32 cellular contexts compared by ENCODE assay signal in the genomic region with DNA sequence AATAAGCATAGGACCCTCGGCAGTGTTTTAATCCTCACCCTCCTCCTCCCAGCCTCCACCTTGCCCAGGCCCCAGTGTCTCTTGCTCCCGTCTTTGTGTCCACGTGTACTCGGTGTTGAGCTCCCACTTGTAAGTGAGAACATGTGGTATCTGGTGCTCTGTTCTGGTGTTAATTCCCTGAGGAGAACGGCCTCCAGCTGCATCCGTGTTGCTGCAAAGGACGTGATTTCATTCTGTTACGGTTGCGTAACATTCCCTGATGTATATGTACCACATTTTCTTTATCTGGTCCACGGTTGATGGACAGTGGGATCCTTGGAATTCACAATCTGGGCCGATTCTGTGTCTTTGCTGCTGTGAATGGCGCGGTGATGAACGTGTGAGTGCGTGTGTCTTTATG. TPM values are rescaled to one million over a fixed set of nuclear protein-coding genes. Genes with fewer than 3 reads are reported as not detected.
DNase-seq lines count a peak whose midpoint lies in the region; ATAC-seq and TF ChIP-seq lines count a peak whose summit lies in the region.
"Had no signal": no experiment of that assay in that cellular context is flagged by ENCODE, and none has a peak within 500 bp of the region (broad histone marks: within the 10 kb centered on the region; RNA-seq: fewer than 3 reads in every experiment).

No MANE protein-coding gene starts in this region.

- H3K9me3 Mint-ChIP-seq in chondrocyte (ENCODE audit: low read depth) (peaks cover 4% of the 10 kb centered on the region), nephron progenitor cell (peaks cover 25% of the 10 kb centered on the region)
- H3K9me3 Mint-ChIP-seq: activated naive CD8-positive, alpha-beta T cell treated with anti-CD3 and anti-CD28 coated beads, Interleukin-2, amount 50 U/mL, for 24 hours; endodermal cell had no signal

- DNase-seq in left ventricle myocardium superior, result no peak
- DNase-seq in right atrium auricular region (ENCODE audit: low spot score), result no peak
- peak; percentile 18 for DNase-seq in chondrocyte (ENCODE audit: low spot score)
- no peak for DNase-seq in nephron progenitor cell
- no peak for DNase-seq in psoas muscle
- DNase-seq: activated CD4-positive, alpha-beta memory T cell treated with anti-CD3 and anti-CD28 coated beads, Interleukin-2, amount 10 ng/mL, durations not matched to agents 7 days and 5 days; activated CD8-positive, alpha-beta memory T cell treated with anti-CD3 and anti-CD28 coated beads, Interleukin-2, amount 50 U/mL, for 4 hours; activated naive CD4-positive, alpha-beta T cell; activated naive CD8-positive, alpha-beta T cell treated with anti-CD3 and anti-CD28 coated beads, Interleukin-2, amount 50 U/mL, for 24 hours; CD8-positive, alpha-beta T cell; central memory CD4-positive, alpha-beta T cell; dermis blood vessel endothelial cell; DMS 273 treated with DMSO at 0.1 percent for 48 hours; endodermal cell; gastrocnemius medialis; GOT3; KG1; kidney glomerular epithelial cell; naive thymus-derived CD8-positive, alpha-beta T cell; NCI-H1105; NCI-H187; NCI-H524; occipital lobe; small intestine; testis had no signal

- H3K36me3 Mint-ChIP-seq in chondrocyte (ENCODE audit: low read depth) (peaks cover 26% of the 10 kb centered on the region), nephron progenitor cell (ENCODE audit: low read depth) (peaks cover 78% of the 10 kb centered on the region)

- no peaks in the 10 kb centered on the region for H3K36me3 ChIP-seq in right atrium auricular region
- peaks cover 0 to 24% of the 10 kb centered on the region in 2 donors for H3K36me3 ChIP-seq in psoas muscle (ENCODE audit: insufficient read depth in 1 of 2, low read depth in 1 of 2)

- H3K27ac ChIP-seq in right atrium auricular region (no peak overlapping the region), psoas muscle (no peak overlapping the region)
- H3K27ac ChIP-seq: A549, gastrocnemius medialis, testis had no signal

- H3K4me3 ChIP-seq in right atrium auricular region, result no peak overlapping the region
- H3K4me3 ChIP-seq in psoas muscle, result no peak overlapping the region
- H3K4me3 ChIP-seq: A549, gastrocnemius medialis, testis had no signal

- H3K27me3 Mint-ChIP-seq in chondrocyte (ENCODE audit: low read depth), result no peaks in the 10 kb centered on the region
- peaks cover 2% of the 10 kb centered on the region for H3K27me3 Mint-ChIP-seq in nephron progenitor cell (ENCODE audit: low read depth, poor library complexity)
- H3K27me3 Mint-ChIP-seq: activated CD4-positive, alpha-beta memory T cell treated with anti-CD3 and anti-CD28 coated beads, Interleukin-2, amount 10 ng/mL, durations not matched to agents 7 days and 5 days; activated naive CD8-positive, alpha-beta T cell treated with anti-CD3 and anti-CD28 coated beads, Interleukin-2, amount 50 U/mL, for 24 hours; naive thymus-derived CD8-positive, alpha-beta T cell; stimulated activated naive CD8-positive, alpha-beta T cell treated with anti-CD3 and anti-CD28 coated beads, Interleukin-15, Interleukin-2, amounts not matched to agents 100 ng/mL and 50 ng/mL, for 24 hours had no signal

- H3K4me1 Mint-ChIP-seq in chondrocyte (ENCODE audit: low read depth), result peaks cover 11% of the 10 kb centered on the region
- peaks cover 62% of the 10 kb centered on the region for H3K4me1 Mint-ChIP-seq in nephron progenitor cell
- H3K4me1 Mint-ChIP-seq: activated CD4-positive, alpha-beta memory T cell treated with anti-CD3 and anti-CD28 coated beads, Interleukin-2, amount 10 ng/mL, durations not matched to agents 7 days and 5 days had no signal

- H3K27me3 ChIP-seq in right atrium auricular region (no peaks in the 10 kb centered on the region), psoas muscle (ENCODE audit: insufficient read depth in 3 of 3, low read length in 2 of 3) (no peaks in the 10 kb centered on the region)
- H3K27me3 ChIP-seq: gastrocnemius medialis, testis had no signal

- 80 to 86% (median 84%) methylated on average over 15 of the region's 15 CpGs for WGBS in psoas muscle, 3 donors

- no peaks in the 10 kb centered on the region for H3K9me3 ChIP-seq in right atrium auricular region
- no peaks in the 10 kb centered on the region for H3K9me3 ChIP-seq in psoas muscle
- H3K9me3 ChIP-seq: A549, gastrocnemius medialis, testis had no signal

- no peak overlapping the region for H3K4me3 Mint-ChIP-seq in chondrocyte (ENCODE audit: unreplicated experiment)
- no peak overlapping the region for H3K4me3 Mint-ChIP-seq in nephron progenitor cell
- H3K4me3 Mint-ChIP-seq: activated CD4-positive, alpha-beta memory T cell treated with anti-CD3 and anti-CD28 coated beads, Interleukin-2, amount 10 ng/mL, durations not matched to agents 7 days and 5 days; activated naive CD8-positive, alpha-beta T cell treated with anti-CD3 and anti-CD28 coated beads, Interleukin-2, amount 50 U/mL, for 24 hours; CD8-positive, alpha-beta T cell; endodermal cell; naive thymus-derived CD8-positive, alpha-beta T cell; stimulated activated naive CD8-positive, alpha-beta T cell treated with anti-CD3 and anti-CD28 coated beads, Interleukin-15, Interleukin-2, amounts not matched to agents 100 ng/mL and 50 ng/mL, for 24 hours; T-helper 1 cell treated with Interleukin-12 subunit alpha and Interleukin-12 subunit beta and Interleukin-4 antibody, amounts not matched to agents 30 μg/mL and 1 μg/mL, for 36 hours had no signal

- H3K4me1 ChIP-seq in right atrium auricular region, result peaks cover 0 to 3% of the 10 kb centered on the region in 2 donors
- no peaks in the 10 kb centered on the region for H3K4me1 ChIP-seq in psoas muscle
- H3K4me1 ChIP-seq: A549, testis had no signal

- no peak for TF ChIP-seq POLR2A in GM18505 (IDR thresholded peaks at IDR 0.05; ENCODE audit: borderline replicate concordance, extremely low read depth, insufficient read depth, insufficient read length)

- no peak for TF ChIP-seq CTCF in right atrium auricular region (IDR thresholded peaks at IDR 0.05)
- no peak for TF ChIP-seq CTCF in chondrocyte (IDR thresholded peaks at IDR 0.05)
- no peak for TF ChIP-seq CTCF in nephron progenitor cell (IDR thresholded peaks at IDR 0.05)
- TF ChIP-seq CTCF in psoas muscle (IDR thresholded peaks at IDR 0.05), result no peak

- ATAC-seq in left ventricle myocardium superior (peak; percentile 84), GM18505 (IDR thresholded peaks at IDR 0.05; ENCODE audit: unreplicated experiment) (no peak), GM21447 (IDR thresholded peaks at IDR 0.05; ENCODE audit: unreplicated experiment) (no peak), psoas muscle (no peak)
- no peak for ATAC-seq in activated CD4-positive, CD25-positive, alpha-beta regulatory T cell treated with anti-CD3 and anti-CD28 coated beads, Interleukin-2, amount 50 U/mL, for 24 hours
- ATAC-seq: A549; activated naive CD8-positive, alpha-beta T cell treated with anti-CD3 and anti-CD28 coated beads, Interleukin-2, amount 50 U/mL, for 24 hours; CD8-positive, alpha-beta T cell; gastrocnemius medialis; naive thymus-derived CD8-positive, alpha-beta T cell; SK-N-SH treated with all-trans-retinoic acid at 6 μM for 48 hours had no signal

- intact Hi-C loops in left ventricle myocardium superior (cut with micrococcal nuclease) (no loop called here), psoas muscle (cut with DNase I) (no loop called here)

- H3K27ac Mint-ChIP-seq in chondrocyte (ENCODE audit: unreplicated experiment) (no peak overlapping the region), nephron progenitor cell (peak overlapping the region; percentile 4)
- H3K27ac Mint-ChIP-seq: activated CD4-positive, alpha-beta memory T cell treated with anti-CD3 and anti-CD28 coated beads, Interleukin-2, amount 10 ng/mL, durations not matched to agents 7 days and 5 days; activated naive CD8-positive, alpha-beta T cell treated with anti-CD3 and anti-CD28 coated beads, Interleukin-2, amount 50 U/mL, for 24 hours; CD8-positive, alpha-beta T cell; naive thymus-derived CD8-positive, alpha-beta T cell; stimulated activated naive CD8-positive, alpha-beta T cell treated with anti-CD3 and anti-CD28 coated beads, Interleukin-15, Interleukin-2, amounts not matched to agents 100 ng/mL and 50 ng/mL, for 24 hours; T-helper 1 cell treated with Interleukin-12 subunit alpha and Interleukin-12 subunit beta and Interleukin-4 antibody, amounts not matched to agents 30 μg/mL and 1 μg/mL, for 36 hours had no signal

RNA-seq across cellular contexts. Expression of gene TFDP1, which starts 44.7 kb away (rescaled TPM):
- 45.1 TPM for total RNA-seq in left ventricle myocardium superior
- total RNA-seq in right atrium auricular region, result 10 to 100 TPM; 34.4 to 40.4 TPM
- total RNA-seq in chondrocyte, result 52.8 to 76.0 TPM (median 54.3 TPM) in 3 replicates
- 10 to 100 TPM; 27.3 to 37.2 (median 31.6) TPM for total RNA-seq in psoas muscle
- 10 to 100 TPM; 18.8 to 40.2 (median 31.4) TPM for polyA plus RNA-seq in psoas muscle

RNA-seq across cellular contexts. Expression of gene DCUN1D2, which starts 49.3 kb away (rescaled TPM):
- total RNA-seq in left ventricle myocardium superior (242 TPM), right atrium auricular region (10 to 100 TPM; 45.3 to 65.5 TPM), chondrocyte (17.0 to 24.9 TPM (median 19.5 TPM) in 3 replicates), psoas muscle (10 to 100 TPM; 65.7 to 87.0 (median 77.6) TPM)
- 100 to 1,000 TPM in 1 of 3 donors, 10 to 100 TPM in 2; 32.4 to 151 (median 57.2) TPM for polyA plus RNA-seq in psoas muscle
